11 cellular contexts compared by ENCODE assay signal in genomic region chr22:49368976-49369725, GRCh38.
DNase-seq lines count a peak whose midpoint lies in the region; ATAC-seq, FAIRE-seq and TF ChIP-seq lines count a peak whose summit lies in the region.
"Had no signal": no experiment of that assay in that cellular context is flagged by ENCODE, and none has a peak within 500 bp of the region (broad histone marks: within the 10 kb centered on the region; RNA-seq: fewer than 3 reads in every experiment).

No MANE protein-coding gene starts in this region.

- no peak overlapping the region; the same call in 1 of the 2 replicates for H3K18ac ChIP-seq in H1 (ENCODE audit: extremely low read depth, low read length)

- H2AK5ac ChIP-seq in H1 (ENCODE audit: low read depth, low read length): no peak overlapping the region

- H3K9ac ChIP-seq in SK-N-SH (no peak overlapping the region), NT2/D1 (ENCODE audit: insufficient read length, low read depth) (peak overlapping the region; percentile 32), H1 (replicated peaks in 1 of 4; ENCODE audit: extremely low read depth in 1 of 4, low read depth in 3 of 4, low read length in 3 of 4) (no peak overlapping the region)

- H3K9me2 ChIP-seq in SK-N-SH: no peaks in the 10 kb centered on the region

- TF ChIP-seq EP300 in SK-N-SH (IDR thresholded peaks at IDR 0.05; ENCODE audit: borderline replicate concordance in 1 of 2, low read depth in 1 of 2, low read length in 1 of 2) (no peak), H1 (IDR thresholded peaks at IDR 0.05; ENCODE audit: borderline replicate concordance in 1 of 2, low read depth in 2 of 2, low read length in 2 of 2) (no peak), stomach (IDR thresholded peaks at IDR 0.05) (no peak)

- DNase-seq in SK-N-SH: peak; percentile 70
- DNase-seq in NT2/D1 (ENCODE audit: low read depth, low spot score): no peak
- DNase-seq in H1 (ENCODE audit: low read depth in 1 of 2, low spot score in 2 of 2): peak in 1 of 2 experiments; percentile 38
- peak; percentile 22 for DNase-seq in stomach
- DNase-seq in stimulated activated CD4-positive, alpha-beta T cell treated with anti-CD3 and anti-CD28 coated beads, Interleukin-2, amount 100 ng/mL, for 24 hours: no peak
- no peak for DNase-seq in stimulated activated CD4-positive, alpha-beta T cell treated with anti-CD3 and anti-CD28 coated beads, Interleukin-2, amount 100 ng/mL, for 48 hours
- no peak for DNase-seq in SJCRH30
- DNase-seq: Karpas-422, NCI-H510A treated with DMSO at 0.1 percent for 48 hours, T-helper 17 cell had no signal

- no peak overlapping the region for H2BK120ac ChIP-seq in H1 (replicated peaks; ENCODE audit: low read depth, low read length)

- peaks cover 0 to 6% of the 10 kb centered on the region in 2 experiments; a peak in 1 of 4 replicates for H3K4me1 ChIP-seq in SK-N-SH (ENCODE audit: control insufficient read depth in 1 of 2, insufficient read depth in 2 of 2, low read depth in 1 of 2, low read length in 1 of 2)
- H3K4me1 ChIP-seq in NT2/D1 (ENCODE audit: insufficient read depth, insufficient read length): peaks cover 22% of the 10 kb centered on the region
- peaks cover 0 to 8% (median 6%) of the 10 kb centered on the region in 4 experiments; a peak in 4 of 7 replicates for H3K4me1 ChIP-seq in H1 (replicated peaks in 1 of 4; ENCODE audit: control insufficient read depth in 3 of 4, insufficient read depth in 4 of 4, low read length in 3 of 4)
- no peaks in the 10 kb centered on the region for H3K4me1 ChIP-seq in stomach
- H3K4me1 ChIP-seq in SJCRH30: no peaks in the 10 kb centered on the region

- H2BK5ac ChIP-seq in H1 (ENCODE audit: low read depth, low read length): no peak overlapping the region

- H4K20me1 ChIP-seq in SK-N-SH (ENCODE audit: insufficient read depth) (no peaks in the 10 kb centered on the region), H1 (replicated peaks in 1 of 2; ENCODE audit: control insufficient read depth in 1 of 2, insufficient read depth in 2 of 2, low read length in 2 of 2) (no peaks in the 10 kb centered on the region)

- TF ChIP-seq POLR2A in H1 (IDR thresholded peaks at IDR 0.05; ENCODE audit: control extremely low read depth in 1 of 2, low read depth in 2 of 2, low read length in 2 of 2): no peak
- no peak for TF ChIP-seq POLR2A in stomach (IDR thresholded peaks at IDR 0.05)

- H3K36me3 ChIP-seq in SK-N-SH (replicated peaks in 1 of 2; ENCODE audit: control insufficient read depth in 1 of 2, insufficient read depth in 2 of 2, low read length in 1 of 2): no peaks in the 10 kb centered on the region
- no peaks in the 10 kb centered on the region for H3K36me3 ChIP-seq in NT2/D1 (ENCODE audit: insufficient read depth, insufficient read length, low read length)
- no peaks in the 10 kb centered on the region for H3K36me3 ChIP-seq in H1 (ENCODE audit: control insufficient read depth in 2 of 4, insufficient read depth in 4 of 4, low read length in 3 of 4)
- no peaks in the 10 kb centered on the region for H3K36me3 ChIP-seq in stomach
- no peaks in the 10 kb centered on the region for H3K36me3 ChIP-seq in SJCRH30

- H3K4me3 ChIP-seq in SK-N-SH (ENCODE audit: low read depth in 2 of 2, low read length in 1 of 2): peak overlapping the region in 1 of 2 experiments; percentile 33; a peak in 1 of 4 replicates
- no peak overlapping the region for H3K4me3 ChIP-seq in NT2/D1 (ENCODE audit: insufficient read length, low read depth)
- H3K4me3 ChIP-seq in H1 (ENCODE audit: extremely low read depth in 1 of 4, insufficient read depth in 2 of 4, low read depth in 3 of 4, low read length in 4 of 4): no peak overlapping the region
- no peak overlapping the region for H3K4me3 ChIP-seq in stomach
- no peak overlapping the region for H3K4me3 ChIP-seq in SJCRH30

- peak overlapping the region; percentile 5 for H4K91ac ChIP-seq in H1 (replicated peaks; ENCODE audit: insufficient read length, low read length)

- peak overlapping the region; percentile 31; the same call in 1 of the 2 replicates for H4K8ac ChIP-seq in H1 (ENCODE audit: extremely low read depth, insufficient read depth, low read length)

- no peak overlapping the region for H2BK12ac ChIP-seq in H1 (ENCODE audit: low read depth, low read length)

- WGBS in SK-N-SH (ENCODE audit: low lambda C conversion rate): 15% methylated on average over 19 of the region's 41 CpGs
- WGBS in H1 (ENCODE audit: extremely low coverage in 1 of 2, insufficient coverage in 1 of 2, insufficient read length in 1 of 2, insufficient replicate concordance in 2 of 2, low coverage in 1 of 2, low lambda C conversion rate in 2 of 2, missing lambda C conversion rate in 1 of 2), 2 experiments: 89% methylated on average over 40 of the region's 41 CpGs; no CpG with 5 or more reads in 1 of the 2 experiments
- WGBS in stomach, 5 donors: 53 to 71% (median 62%) methylated on average over 36 to 41 of the region's 41 CpGs

- FAIRE-seq in H1 (lab: Jason Lieb, UNC): no peak

- POLR2A ChIA-PET in SK-N-SH (lab: Yijun Ruan, JAX) (no interaction called here), H1 (lab: Charles Lee; ENCODE audit: partially characterized antibody) (no interaction called here)

- H3K4ac ChIP-seq in H1 (replicated peaks; ENCODE audit: insufficient read length, low read depth, low read length): no peak overlapping the region

- no peak overlapping the region for H3K23ac ChIP-seq in H1 (ENCODE audit: insufficient read length)

- H3K27me3 ChIP-seq in SK-N-SH (ENCODE audit: insufficient read depth) (peaks cover 7% of the 10 kb centered on the region), NT2/D1 (ENCODE audit: insufficient read depth, insufficient read length) (no peaks in the 10 kb centered on the region), H1 (replicated peaks in 1 of 4; ENCODE audit: control insufficient read depth in 3 of 4, extremely low read depth in 1 of 4, insufficient read depth in 3 of 4, low read length in 3 of 4) (0 out of 7 replicates have a peak, but pooled peaks cover 0 to 3% (median 0%) of the 10 kb centered on the region in 4 experiments), stomach (peaks cover 0 to 74% (median 20%) of the 10 kb centered on the region in 3 donors), SJCRH30 (peaks cover 69% of the 10 kb centered on the region)

- no peak for ATAC-seq in SK-N-SH treated with all-trans-retinoic acid at 6 μM for 48 hours
- ATAC-seq: T-helper 17 cell had no signal

- H2AFZ ChIP-seq in SK-N-SH (ENCODE audit: low read depth) (no peak overlapping the region), H1 (ENCODE audit: low read length) (no peak overlapping the region)

- H3K79me2 ChIP-seq in SK-N-SH (ENCODE audit: insufficient read depth) (no peaks in the 10 kb centered on the region), H1 (ENCODE audit: control insufficient read depth in 1 of 2, insufficient read depth in 2 of 2, low read length in 2 of 2) (no peaks in the 10 kb centered on the region)

- H3K23me2 ChIP-seq in H1 (ENCODE audit: low read depth, low read length): no peaks in the 10 kb centered on the region

- no peaks in the 10 kb centered on the region for H3F3A ChIP-seq in SK-N-SH (replicated peaks; ENCODE audit: insufficient read depth)

- no peak overlapping the region for H3K14ac ChIP-seq in H1 (ENCODE audit: insufficient read length)

- no peaks in the 10 kb centered on the region for H3K79me1 ChIP-seq in H1 (ENCODE audit: low read depth, low read length)

- H3K9me3 ChIP-seq in SK-N-SH: no peaks in the 10 kb centered on the region
- H3K9me3 ChIP-seq in NT2/D1 (ENCODE audit: insufficient read depth, low read length): no peaks in the 10 kb centered on the region
- H3K9me3 ChIP-seq in H1 (ENCODE audit: insufficient read depth in 2 of 2, low read depth in 1 of 2, low read length in 1 of 2): no peaks in the 10 kb centered on the region
- peaks cover 0 to under 1% (median 0%) of the 10 kb centered on the region in 4 donors for H3K9me3 ChIP-seq in stomach
- no peaks in the 10 kb centered on the region for H3K9me3 ChIP-seq in SJCRH30 (replicated peaks)

- intact Hi-C loops in stomach (cut with DNase I; ENCODE audit: low total_unique reads): no loop called here

- TF ChIP-seq RAD21 in SK-N-SH (IDR thresholded peaks at IDR 0.05; ENCODE audit: low read length): no peak
- TF ChIP-seq RAD21 in H1 (IDR thresholded peaks at IDR 0.05 in 1 of 2, conservative IDR thresholded peaks at IDR 0.05 in 1 of 2; ENCODE audit: low read depth in 2 of 2, low read length in 2 of 2): no peak

- no peak overlapping the region for H4K5ac ChIP-seq in H1 (ENCODE audit: insufficient read length, low read depth, low read length)

- no peak overlapping the region for H2BK15ac ChIP-seq in H1 (ENCODE audit: low read length)

- CTCF ChIA-PET in SK-N-SH (lab: Yijun Ruan, JAX): interaction anchor here (1.0 kb wide), 1 partner anchor 13 kb away, joined by 3 read pairs; no protein-coding TSS in a partner anchor
- CTCF ChIA-PET in H1 (lab: Charles Lee; ENCODE audit: partially characterized antibody): interaction anchor here (1.1 kb wide), 1 partner anchor 181 kb away, joined by 3 read pairs; no protein-coding TSS in a partner anchor

- no peak overlapping the region for H2BK20ac ChIP-seq in H1 (ENCODE audit: low read length)

- H3K56ac ChIP-seq in H1 (replicated peaks; ENCODE audit: insufficient read length, low read depth, low read length): no peak overlapping the region

- TF ChIP-seq CTCF in SK-N-SH (IDR thresholded peaks at IDR 0.05): no peak
- TF ChIP-seq CTCF in H1 (IDR thresholded peaks at IDR 0.05; ENCODE audit: control extremely low read depth in 1 of 3, insufficient read depth in 1 of 3, low read depth in 1 of 3, low read length in 3 of 3): no peak
- TF ChIP-seq CTCF in stomach (IDR thresholded peaks at IDR 0.05): no peak

- no peak overlapping the region; a peak in 1 of 4 replicates for H3K27ac ChIP-seq in SK-N-SH (ENCODE audit: low read depth in 2 of 2, low read length in 1 of 2)
- no peak overlapping the region for H3K27ac ChIP-seq in H1 (ENCODE audit: low read depth, low read length)
- no peak overlapping the region for H3K27ac ChIP-seq in stomach
- H3K27ac ChIP-seq in SJCRH30: no peak overlapping the region

- H3K4me2 ChIP-seq in SK-N-SH: no peak overlapping the region
- no peak overlapping the region for H3K4me2 ChIP-seq in H1 (ENCODE audit: insufficient read depth in 1 of 2, low read depth in 2 of 2, low read length in 2 of 2)

TF ChIP-seq in SK-N-SH, 30 proteins besides CTCF, POLR2A, EP300 and RAD21 (continues in another document):
- TF ChIP-seq TCF12 (IDR thresholded peaks at IDR 0.05): no peak
- TF ChIP-seq GATA2 (CRISPR knock-in tag; IDR thresholded peaks at IDR 0.05): no peak
- TF ChIP-seq ELF1 (IDR thresholded peaks at IDR 0.05): no peak
- TF ChIP-seq RXRA (IDR thresholded peaks at IDR 0.05; ENCODE audit: borderline replicate concordance, low read depth): no peak

TF ChIP-seq in SK-N-SH treated with all-trans-retinoic acid at 6 μM for 48 hours, 23 proteins besides CTCF, POLR2A, EP300 and RAD21 (continues in another document):
- no peak for TF ChIP-seq CSDC2 (CRISPR knock-in tag; IDR thresholded peaks at IDR 0.05)
- no peak for TF ChIP-seq TOX (CRISPR knock-in tag; IDR thresholded peaks at IDR 0.05; ENCODE audit: borderline replicate concordance)

Comparison
In these comparisons a context has a peak if more than half of its experiments do, and no peak if none do; other contexts are left out.
1. DNase-seq: peak in SK-N-SH (single experiment) and stomach (single experiment); none in NT2/D1 (single experiment), stimulated activated CD4-positive, alpha-beta T cell treated with anti-CD3 and anti-CD28 coated beads, Interleukin-2, amount 100 ng/mL, for 24 hours (0 of 2), stimulated activated CD4-positive, alpha-beta T cell treated with anti-CD3 and anti-CD28 coated beads, Interleukin-2, amount 100 ng/mL, for 48 hours (0 of 2) and SJCRH30 (0 of 2).